ENCODE assay signal across 10 cellular contexts in genomic region chr9:95080961-95081658, GRCh38.
DNase-seq lines count a peak whose midpoint lies in the region; ATAC-seq and TF ChIP-seq lines count a peak whose summit lies in the region.
"Had no signal": no experiment of that assay in that cellular context is flagged by ENCODE, and none has a peak within 500 bp of the region (broad histone marks: within the 10 kb centered on the region; RNA-seq: fewer than 3 reads in every experiment).

No MANE protein-coding gene starts in this region.

- H3K9me3 Mint-ChIP-seq in activated naive CD8-positive, alpha-beta T cell (ENCODE audit: low read depth) = no peaks in the 10 kb centered on the region
- no peaks in the 10 kb centered on the region for H3K9me3 Mint-ChIP-seq in activated naive CD8-positive, alpha-beta T cell treated with anti-CD3 and anti-CD28 coated beads, Interleukin-2, amount 50 U/mL, for 24 hours
- no peaks in the 10 kb centered on the region for H3K9me3 Mint-ChIP-seq in activated CD8-positive, alpha-beta T cell treated with anti-CD3 and anti-CD28 coated beads, Interleukin-2, amount 10 ng/mL, durations not matched to agents 7 days and 5 days (ENCODE audit: insufficient read depth)
- H3K9me3 Mint-ChIP-seq: activated B cell treated with CpG ODN at 0.5 μM for 24 hours had no signal

- DNase-seq in activated naive CD8-positive, alpha-beta T cell treated with anti-CD3 and anti-CD28 coated beads, Interleukin-2, amount 50 U/mL, for 24 hours = no peak
- DNase-seq in right atrium auricular region (ENCODE audit: low spot score) (no peak), posterior vena cava (ENCODE audit: low spot score) (peak; percentile 48), SHP77 (lab: John Stamatoyannopoulos, UW) (no peak), NCI-H2196 (lab: John Stamatoyannopoulos, UW; ENCODE audit: unreplicated experiment) (no peak), kidney glomerular epithelial cell (lab: John Stamatoyannopoulos, UW) (no peak)
- no peak for DNase-seq in activated CD8-positive, alpha-beta T cell treated with anti-CD3 and anti-CD28 coated beads, Interleukin-2, amount 10 ng/mL, durations not matched to agents 7 days and 5 days
- DNase-seq: activated B cell treated with CpG ODN at 0.5 μM for 24 hours; effector CD4-positive, alpha-beta T cell had no signal

- intact Hi-C loops in posterior vena cava (cut with DNase I) = no loop called here

- H3K27ac ChIP-seq in right atrium auricular region = peak overlapping the region; percentile 20 to 85

- ATAC-seq in activated naive CD8-positive, alpha-beta T cell treated with anti-CD3 and anti-CD28 coated beads, Interleukin-2, amount 50 U/mL, for 24 hours = no peak
- ATAC-seq in activated CD8-positive, alpha-beta T cell treated with anti-CD3 and anti-CD28 coated beads, Interleukin-2, amount 10 ng/mL, durations not matched to agents 7 days and 5 days = no peak

- H3K36me3 Mint-ChIP-seq in activated naive CD8-positive, alpha-beta T cell = peaks cover 7% of the 10 kb centered on the region
- peaks cover 2% of the 10 kb centered on the region for H3K36me3 Mint-ChIP-seq in activated naive CD8-positive, alpha-beta T cell treated with anti-CD3 and anti-CD28 coated beads, Interleukin-2, amount 50 U/mL, for 24 hours (ENCODE audit: low read depth)
- H3K36me3 Mint-ChIP-seq in activated CD8-positive, alpha-beta T cell treated with anti-CD3 and anti-CD28 coated beads, Interleukin-2, amount 10 ng/mL, durations not matched to agents 7 days and 5 days (ENCODE audit: low read depth) = no peaks in the 10 kb centered on the region

- H3K9me3 ChIP-seq in right atrium auricular region = no peaks in the 10 kb centered on the region

- H3K27me3 ChIP-seq in right atrium auricular region = no peaks in the 10 kb centered on the region

- H3K4me3 ChIP-seq in right atrium auricular region = no peak overlapping the region

- peak overlapping the region; percentile 22 for H3K27ac Mint-ChIP-seq in activated naive CD8-positive, alpha-beta T cell
- H3K27ac Mint-ChIP-seq in activated naive CD8-positive, alpha-beta T cell treated with anti-CD3 and anti-CD28 coated beads, Interleukin-2, amount 50 U/mL, for 24 hours = no peak overlapping the region
- H3K27ac Mint-ChIP-seq in activated CD8-positive, alpha-beta T cell treated with anti-CD3 and anti-CD28 coated beads, Interleukin-2, amount 10 ng/mL, durations not matched to agents 7 days and 5 days = no peak overlapping the region
- H3K27ac Mint-ChIP-seq: activated B cell treated with CpG ODN at 0.5 μM for 24 hours had no signal

- POLR2A ChIA-PET in activated CD8-positive, alpha-beta T cell treated with anti-CD3 and anti-CD28 coated beads, Interleukin-2, amount 10 ng/mL, durations not matched to agents 7 days and 5 days (lab: Charles Lee) = no interaction called here

- peaks cover 0 to 85% of the 10 kb centered on the region in 2 donors for H3K4me1 ChIP-seq in right atrium auricular region

- H3K4me3 Mint-ChIP-seq in activated naive CD8-positive, alpha-beta T cell = no peak overlapping the region
- no peak overlapping the region for H3K4me3 Mint-ChIP-seq in activated naive CD8-positive, alpha-beta T cell treated with anti-CD3 and anti-CD28 coated beads, Interleukin-2, amount 50 U/mL, for 24 hours
- no peak overlapping the region for H3K4me3 Mint-ChIP-seq in activated CD8-positive, alpha-beta T cell treated with anti-CD3 and anti-CD28 coated beads, Interleukin-2, amount 10 ng/mL, durations not matched to agents 7 days and 5 days
- H3K4me3 Mint-ChIP-seq: activated B cell treated with CpG ODN at 0.5 μM for 24 hours had no signal

- H3K4me1 Mint-ChIP-seq in activated naive CD8-positive, alpha-beta T cell (ENCODE audit: low read depth) = no peaks in the 10 kb centered on the region
- no peaks in the 10 kb centered on the region for H3K4me1 Mint-ChIP-seq in activated naive CD8-positive, alpha-beta T cell treated with anti-CD3 and anti-CD28 coated beads, Interleukin-2, amount 50 U/mL, for 24 hours
- H3K4me1 Mint-ChIP-seq in activated CD8-positive, alpha-beta T cell treated with anti-CD3 and anti-CD28 coated beads, Interleukin-2, amount 10 ng/mL, durations not matched to agents 7 days and 5 days (ENCODE audit: low read depth) = no peaks in the 10 kb centered on the region
- H3K4me1 Mint-ChIP-seq: activated B cell treated with CpG ODN at 0.5 μM for 24 hours had no signal

- H3K36me3 ChIP-seq in right atrium auricular region = peaks cover 68% of the 10 kb centered on the region

- CTCF ChIA-PET in activated CD8-positive, alpha-beta T cell treated with anti-CD3 and anti-CD28 coated beads, Interleukin-2, amount 10 ng/mL, durations not matched to agents 7 days and 5 days (lab: Charles Lee) = interaction anchor here (1.4 kb wide), 1 partner anchor 45 kb away, joined by 4 read pairs; no protein-coding TSS in a partner anchor

- TF ChIP-seq CTCF in right atrium auricular region (IDR thresholded peaks at IDR 0.05) = no peak

- H3K27me3 Mint-ChIP-seq in activated naive CD8-positive, alpha-beta T cell = no peaks in the 10 kb centered on the region
- no peaks in the 10 kb centered on the region for H3K27me3 Mint-ChIP-seq in activated naive CD8-positive, alpha-beta T cell treated with anti-CD3 and anti-CD28 coated beads, Interleukin-2, amount 50 U/mL, for 24 hours
- no peaks in the 10 kb centered on the region for H3K27me3 Mint-ChIP-seq in activated CD8-positive, alpha-beta T cell treated with anti-CD3 and anti-CD28 coated beads, Interleukin-2, amount 10 ng/mL, durations not matched to agents 7 days and 5 days (ENCODE audit: low read depth)
- H3K27me3 Mint-ChIP-seq: activated B cell treated with CpG ODN at 0.5 μM for 24 hours had no signal
